ENCODE assay signal across 9 cellular contexts in the genomic region with DNA sequence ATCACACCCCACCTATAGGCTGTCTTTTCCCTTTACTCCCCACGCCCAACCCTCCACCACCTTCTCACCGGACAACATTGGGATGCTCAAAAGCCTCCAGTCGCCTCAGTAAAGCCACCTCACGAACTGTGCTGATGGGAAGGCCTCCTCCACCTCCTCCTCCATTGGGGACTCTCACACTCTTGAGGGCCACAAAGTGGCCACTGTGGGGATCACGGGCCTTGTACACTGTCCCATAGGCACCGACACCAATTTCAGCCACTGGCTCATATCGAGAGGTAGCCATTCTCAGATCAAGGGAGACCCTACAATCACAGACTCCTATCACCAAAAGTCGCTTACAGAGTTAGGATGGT. TPM values are rescaled to one million over a fixed set of nuclear protein-coding genes. Genes with fewer than 3 reads are reported as not detected.
A peak's percentile ranks its signal among the peaks of the same experiment; 100 is the strongest.
DNase-seq lines count a peak whose midpoint lies in the region; ATAC-seq and TF ChIP-seq lines count a peak whose summit lies in the region.
"Had no signal": no experiment of that assay in that cellular context is flagged by ENCODE, and none has a peak within 500 bp of the region (broad histone marks: within the 10 kb centered on the region; RNA-seq: fewer than 3 reads in every experiment).

No MANE protein-coding gene starts in this region.

- H3K36me3 Mint-ChIP-seq in activated CD8-positive, alpha-beta memory T cell treated with anti-CD3 and anti-CD28 coated beads, Interleukin-2, amount 10 ng/mL, durations not matched to agents 7 days and 5 days = peaks cover 31% of the 10 kb centered on the region

- H3K4me3 ChIP-seq in adrenal gland (peak overlapping the region; percentile 30 to 81 (median 68)), liver (ENCODE audit: low read depth in 1 of 3, low read length in 3 of 3) (peak overlapping the region; percentile 85 to 87 (median 85)), thymus (ENCODE audit: low read length) (peak overlapping the region; percentile 81)

- no peak for TF ChIP-seq POLR2A in adrenal gland (IDR thresholded peaks at IDR 0.05)

- no peaks in the 10 kb centered on the region for H3K27me3 Mint-ChIP-seq in activated CD8-positive, alpha-beta memory T cell treated with anti-CD3 and anti-CD28 coated beads, Interleukin-2, amount 10 ng/mL, durations not matched to agents 7 days and 5 days

- peak overlapping the region; percentile 87 for H3K27ac Mint-ChIP-seq in activated CD8-positive, alpha-beta memory T cell treated with anti-CD3 and anti-CD28 coated beads, Interleukin-2, amount 10 ng/mL, durations not matched to agents 7 days and 5 days

- H3K4me1 Mint-ChIP-seq in activated CD8-positive, alpha-beta memory T cell treated with anti-CD3 and anti-CD28 coated beads, Interleukin-2, amount 10 ng/mL, durations not matched to agents 7 days and 5 days = peaks cover 49% of the 10 kb centered on the region

- no peak for TF ChIP-seq CTCF in adrenal gland (IDR thresholded peaks at IDR 0.05)
- no peak for TF ChIP-seq CTCF in liver (IDR thresholded peaks at IDR 0.05; ENCODE audit: low read depth, low read length, missing input control)

- peak overlapping the region; percentile 93 for H3K4me3 Mint-ChIP-seq in activated CD8-positive, alpha-beta memory T cell treated with anti-CD3 and anti-CD28 coated beads, Interleukin-2, amount 10 ng/mL, durations not matched to agents 7 days and 5 days

- no peak for DNase-seq in activated CD8-positive, alpha-beta memory T cell treated with anti-CD3 and anti-CD28 coated beads, Interleukin-2, amount 10 ng/mL, durations not matched to agents 7 days and 5 days
- no peak for DNase-seq in activated CD8-positive, alpha-beta memory T cell treated with anti-CD3 and anti-CD28 coated beads, Interleukin-2, amount 50 U/mL, for 4 hours
- no peak for DNase-seq in adrenal gland
- DNase-seq in posterior vena cava (ENCODE audit: low spot score) = no peak
- no peak for DNase-seq in left lobe of liver (ENCODE audit: low spot score)
- DNase-seq: NCI-H2227 treated with DMSO at 0.1 percent for 48 hours had no signal

- peaks cover 0 to 43% of the 10 kb centered on the region in 2 donors for H3K36me3 ChIP-seq in adrenal gland (replicated peaks in 1 of 2)
- H3K36me3 ChIP-seq in liver (ENCODE audit: control insufficient read depth in 4 of 4, insufficient read depth in 3 of 4, low read depth in 1 of 4, low read length in 3 of 4) = peaks cover 4 to 22% (median 15%) of the 10 kb centered on the region in 4 donors
- H3K36me3 ChIP-seq in thymus (ENCODE audit: control insufficient read depth, insufficient read depth) = peaks cover 13% of the 10 kb centered on the region

- CTCF ChIA-PET in activated CD8-positive, alpha-beta memory T cell treated with anti-CD3 and anti-CD28 coated beads, Interleukin-2, amount 10 ng/mL, durations not matched to agents 7 days and 5 days (lab: Charles Lee) = interaction anchor here (1.2 kb wide), 1 partner anchor 32 kb away, joined by 3 read pairs; no protein-coding TSS in a partner anchor

- TF ChIP-seq RAD21 in liver (IDR thresholded peaks at IDR 0.05) = no peak

- peak overlapping the region; percentile 73 to 98 (median 94) for H3K27ac ChIP-seq in adrenal gland
- peak overlapping the region; percentile 69 to 83 for H3K27ac ChIP-seq in liver (ENCODE audit: low read depth in 1 of 2, low read length in 2 of 2)
- no peak overlapping the region for H3K27ac ChIP-seq in thymus (ENCODE audit: low read depth)

- 8 to 10% (median 9%) methylated on average over 8 of the region's 8 CpGs for WGBS in adrenal gland, 4 donors
- 22% methylated on average over 8 of the region's 8 CpGs for WGBS in liver
- WGBS in thymus = 17% methylated on average over 8 of the region's 8 CpGs

- H3K9ac ChIP-seq in liver (ENCODE audit: low read depth in 1 of 2, low read length in 2 of 2) = peak overlapping the region in 1 of 2 donors; percentile 83

- H3K4me1 ChIP-seq in adrenal gland (replicated peaks in 1 of 2) (peaks cover 8 to 33% of the 10 kb centered on the region in 2 donors), liver (ENCODE audit: control insufficient read depth in 4 of 4, insufficient read depth in 4 of 4, low read length in 3 of 4) (peaks cover 6 to 30% (median 23%) of the 10 kb centered on the region in 4 donors), thymus (ENCODE audit: control insufficient read depth, insufficient read depth, low read length) (peaks cover 23% of the 10 kb centered on the region)

- no peaks in the 10 kb centered on the region for H3K9me3 Mint-ChIP-seq in activated CD8-positive, alpha-beta memory T cell treated with anti-CD3 and anti-CD28 coated beads, Interleukin-2, amount 10 ng/mL, durations not matched to agents 7 days and 5 days (ENCODE audit: low read depth)

- ATAC-seq in activated CD8-positive, alpha-beta memory T cell treated with anti-CD3 and anti-CD28 coated beads, Interleukin-2, amount 10 ng/mL, durations not matched to agents 7 days and 5 days = no peak
- ATAC-seq in HG03280 (IDR thresholded peaks at IDR 0.05; ENCODE audit: unreplicated experiment) (no peak), left lobe of liver (no peak)

- intact Hi-C loops in adrenal gland (cut with DNase I) = no loop called here
- intact Hi-C loops in posterior vena cava (cut with DNase I) = no loop called here

- H3K9me3 ChIP-seq in adrenal gland (replicated peaks in 1 of 3) (no peaks in the 10 kb centered on the region), liver (ENCODE audit: control insufficient read depth in 4 of 4, low read length in 3 of 4) (no peaks in the 10 kb centered on the region), thymus (ENCODE audit: control insufficient read depth) (no peaks in the 10 kb centered on the region)

- H3K27me3 ChIP-seq in adrenal gland (no peaks in the 10 kb centered on the region), liver (ENCODE audit: control insufficient read depth in 4 of 4, insufficient read depth in 4 of 4, low read length in 3 of 4) (no peaks in the 10 kb centered on the region), thymus (ENCODE audit: control insufficient read depth, insufficient read depth) (peaks cover 2% of the 10 kb centered on the region)

TF ChIP-seq in liver, 16 proteins besides CTCF, POLR2A, EP300 and RAD21:
- TF ChIP-seq, protein P1, sequence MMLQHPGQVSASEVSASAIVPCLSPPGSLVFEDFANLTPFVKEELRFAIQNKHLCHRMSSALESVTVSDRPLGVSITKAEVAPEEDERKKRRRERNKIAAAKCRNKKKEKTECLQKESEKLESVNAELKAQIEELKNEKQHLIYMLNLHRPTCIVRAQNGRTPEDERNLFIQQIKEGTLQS (IDR thresholded peaks at IDR 0.05) = no peak
- TF ChIP-seq, protein P2, sequence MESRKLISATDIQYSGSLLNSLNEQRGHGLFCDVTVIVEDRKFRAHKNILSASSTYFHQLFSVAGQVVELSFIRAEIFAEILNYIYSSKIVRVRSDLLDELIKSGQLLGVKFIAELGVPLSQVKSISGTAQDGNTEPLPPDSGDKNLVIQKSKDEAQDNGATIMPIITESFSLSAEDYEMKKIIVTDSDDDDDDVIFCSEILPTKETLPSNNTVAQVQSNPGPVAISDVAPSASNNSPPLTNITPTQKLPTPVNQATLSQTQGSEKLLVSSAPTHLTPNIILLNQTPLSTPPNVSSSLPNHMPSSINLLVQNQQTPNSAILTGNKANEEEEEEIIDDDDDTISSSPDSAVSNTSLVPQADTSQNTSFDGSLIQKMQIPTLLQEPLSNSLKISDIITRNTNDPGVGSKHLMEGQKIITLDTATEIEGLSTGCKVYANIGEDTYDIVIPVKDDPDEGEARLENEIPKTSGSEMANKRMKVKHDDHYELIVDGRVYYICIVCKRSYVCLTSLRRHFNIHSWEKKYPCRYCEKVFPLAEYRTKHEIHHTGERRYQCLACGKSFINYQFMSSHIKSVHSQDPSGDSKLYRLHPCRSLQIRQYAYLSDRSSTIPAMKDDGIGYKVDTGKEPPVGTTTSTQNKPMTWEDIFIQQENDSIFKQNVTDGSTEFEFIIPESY (IDR thresholded peaks at IDR 0.05) = no peak

RNA-seq across cellular contexts. Expression of gene CDK4, which starts 0.7 kb away (rescaled TPM):
- total RNA-seq in activated CD8-positive, alpha-beta memory T cell treated with anti-CD3 and anti-CD28 coated beads, Interleukin-2, amount 10 ng/mL, durations not matched to agents 7 days and 5 days = 100 to 1,000 TPM; 127 to 167 TPM
- 100 to 1,000 TPM in 7 of 8 donors, 10 to 100 TPM in 1; 90.9 to 197 (median 143) TPM for total RNA-seq in adrenal gland
- polyA plus RNA-seq in adrenal gland = 10 to 100 TPM; 46.8 to 78.8 (median 66.1) TPM
- total RNA-seq in liver = 10 to 100 TPM; 28.1 to 69.1 TPM
- 10 to 100 TPM; 36.6 to 39.9 TPM for polyA plus RNA-seq in liver
- polyA plus RNA-seq in thymus = 38.5 TPM
- total RNA-seq in posterior vena cava = 10 to 100 TPM; 65.3 to 66.0 TPM
- total RNA-seq in left lobe of liver = 30.8 TPM

RNA-seq across cellular contexts. Expression of gene MARCHF9, which starts 3.5 kb away (rescaled TPM):
- 10 to 100 TPM; 21.0 to 24.9 TPM for total RNA-seq in activated CD8-positive, alpha-beta memory T cell treated with anti-CD3 and anti-CD28 coated beads, Interleukin-2, amount 10 ng/mL, durations not matched to agents 7 days and 5 days
- total RNA-seq in adrenal gland (10 to 100 TPM in 7 of 8 donors, 1 to 10 TPM in 1; 8.2 to 23.4 (median 16.6) TPM), liver (1 to 10 TPM; 1.9 to 2.4 TPM), posterior vena cava (1 to 10 TPM; 7.4 to 9.4 TPM), left lobe of liver (3.6 TPM)
- polyA plus RNA-seq in adrenal gland (10 to 100 TPM in 2 of 3 donors, 1 to 10 TPM in 1; 9.5 to 45.1 (median 44.0) TPM), liver (1 to 10 TPM; 1.1 to 3.0 TPM), thymus (54.9 TPM)

RNA-seq across cellular contexts. Expression of gene TSPAN31, which starts 6.6 kb away (rescaled TPM):
- 10 to 100 TPM in 1 of 2 experiments, 1 to 10 TPM in 1; 10.0 to 19.4 TPM for total RNA-seq in activated CD8-positive, alpha-beta memory T cell treated with anti-CD3 and anti-CD28 coated beads, Interleukin-2, amount 10 ng/mL, durations not matched to agents 7 days and 5 days
- total RNA-seq in adrenal gland (100 to 1,000 TPM in 1 of 8 donors, 10 to 100 TPM in 7; 44.2 to 115 (median 61.6) TPM), liver (10 to 100 TPM; 26.9 to 39.4 TPM), posterior vena cava (10 to 100 TPM; 20.1 to 26.3 TPM), left lobe of liver (18.2 TPM)
- polyA plus RNA-seq in adrenal gland (10 to 100 TPM; 25.3 to 50.7 (median 45.1) TPM), liver (10 to 100 TPM; 16.9 to 22.3 TPM), thymus (31.4 TPM)

RNA-seq across cellular contexts. Expression of gene AGAP2, which starts 12.9 kb away (rescaled TPM):
- 10 to 100 TPM; 70.7 to 72.7 TPM for total RNA-seq in activated CD8-positive, alpha-beta memory T cell treated with anti-CD3 and anti-CD28 coated beads, Interleukin-2, amount 10 ng/mL, durations not matched to agents 7 days and 5 days
- total RNA-seq in adrenal gland (1 to 10 TPM in 7 of 8 donors, under 1 TPM in 1; 0.97 to 4.0 (median 2.0) TPM), liver (1 to 10 TPM; 1.0 to 1.7 TPM), posterior vena cava (1 to 10 TPM; 1.8 to 2.2 TPM), left lobe of liver (0.83 TPM)
- polyA plus RNA-seq in adrenal gland (1 to 10 TPM; 1.9 to 8.1 (median 2.6) TPM), liver (under 1 TPM; 0.18 to 0.28 TPM), thymus (15.5 TPM)

RNA-seq across cellular contexts. Expression of gene CYP27B1, which starts 15.5 kb away (rescaled TPM):
- 1 to 10 TPM; 4.5 to 5.4 TPM for total RNA-seq in activated CD8-positive, alpha-beta memory T cell treated with anti-CD3 and anti-CD28 coated beads, Interleukin-2, amount 10 ng/mL, durations not matched to agents 7 days and 5 days
- total RNA-seq in adrenal gland = 10 to 100 TPM in 1 of 8 donors, 1 to 10 TPM in 6, under 1 TPM in 1; 0.48 to 10.4 (median 3.1) TPM
- 1 to 10 TPM; 2.5 to 3.8 (median 3.5) TPM for polyA plus RNA-seq in adrenal gland
- 1 to 10 TPM in 1 of 2 donors, under 1 TPM in 1; 0.05 to 1.6 TPM for total RNA-seq in liver
- under 1 TPM; 0.06 to 0.28 TPM for polyA plus RNA-seq in liver
- 0.82 TPM for polyA plus RNA-seq in thymus
- 1 to 10 TPM in 1 of 2 donors, under 1 TPM in 1; 0.57 to 1.1 TPM for total RNA-seq in posterior vena cava
- 0.45 TPM for total RNA-seq in left lobe of liver
